In the genomic region with DNA sequence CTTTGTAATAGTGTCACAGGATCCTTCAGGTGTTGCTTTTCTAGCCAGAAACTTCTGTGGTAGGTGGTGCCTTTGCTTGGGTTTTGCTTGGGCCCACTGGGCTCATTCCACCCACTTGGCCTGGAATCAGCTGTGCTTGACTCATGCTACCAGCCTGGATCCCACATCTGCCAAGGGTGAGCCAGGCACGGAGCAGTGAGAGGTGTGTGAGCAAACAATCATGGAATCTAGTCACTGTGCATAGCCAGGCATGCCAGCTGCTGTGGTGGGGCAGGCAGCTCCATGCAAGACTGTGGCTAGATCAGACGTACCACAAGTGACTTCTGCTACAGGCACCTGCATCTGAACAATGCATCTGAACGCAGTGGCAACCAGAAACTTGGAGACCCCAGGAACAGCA, we compare ENCODE assay signal across 18 cellular contexts.
"Had no signal": no experiment of that assay in that cellular context is flagged by ENCODE, and none has a peak within 500 bp of the region (broad histone marks: within the 10 kb centered on the region; RNA-seq: fewer than 3 reads in every experiment).

No MANE protein-coding gene starts in this region.

- H3K4me3 ChIP-seq: cardiac muscle cell, ovary, sigmoid colon, spleen had no signal

- ATAC-seq: activated CD8-positive, alpha-beta T cell treated with anti-CD3 and anti-CD28 coated beads for 36 hours; activated T-helper 17 cell treated with anti-CD3 and anti-CD28 coated beads, Interleukin-2, amount 50 U/mL, for 72 hours; naive thymus-derived CD8-positive, alpha-beta T cell; stimulated activated naive B cell treated with anti-CD40 and anti-IgM and Interleukin-4, amounts not matched to agents 10 μg/mL and 1 μg/mL and 100 μg/mL, for 72 hours had no signal

- H3K9me3 ChIP-seq: ovary had no signal

- H3K36me3 ChIP-seq: cardiac muscle cell, ovary, sigmoid colon had no signal

- H3K27ac ChIP-seq: cardiac muscle cell, ovary, sigmoid colon, spleen had no signal

- H3K27me3 ChIP-seq: cardiac muscle cell, ovary, sigmoid colon, spleen had no signal

- DNase-seq: activated B cell treated with CpG ODN at 0.5 μM for 24 hours; activated CD4-positive, alpha-beta T cell treated with anti-CD3 and anti-CD28 coated beads for 4 hours; activated CD8-positive, alpha-beta T cell treated with anti-CD3 and anti-CD28 coated beads for 36 hours; activated naive CD4-positive, alpha-beta T cell; activated naive CD8-positive, alpha-beta T cell treated with anti-CD3 and anti-CD28 coated beads for 36 hours; activated T-cell treated with anti-CD3 and anti-CD28 coated beads, Interleukin-2, amount 50 U/mL, for 1 hour; amniotic stem cell; dermis blood vessel endothelial cell; effector memory CD4-positive, alpha-beta T cell; foreskin melanocyte; mesendoderm; naive thymus-derived CD8-positive, alpha-beta T cell; ovary; sigmoid colon; spleen; stimulated activated naive B cell treated with anti-CD40 and anti-IgM and Interleukin-4, amounts not matched to agents 10 μg/mL and 1 μg/mL and 100 μg/mL, for 72 hours had no signal
